In genomic region chr22:23580586-23581251, GRCh38 we compare ENCODE assay signal across 19 cellular contexts. TPM values are rescaled to one million over a fixed set of nuclear protein-coding genes. Genes with fewer than 3 reads are reported as not detected.
DNase-seq lines count a peak whose midpoint lies in the region; TF ChIP-seq lines count a peak whose summit lies in the region.
"Had no signal": no experiment of that assay in that cellular context is flagged by ENCODE, and none has a peak within 500 bp of the region (broad histone marks: within the 10 kb centered on the region; RNA-seq: fewer than 3 reads in every experiment).

No MANE protein-coding gene starts in this region.

- H3K27me3 Mint-ChIP-seq in activated T-helper 2 cell treated with anti-CD3 and anti-CD28 coated beads, Interferon-gamma antibody, Interleukin-2, Interleukin-4, amounts not matched to agents 10 μg/mL and 5 μg/mL and 100 μg/mL, durations not matched to agents 14 hours and 24 hours and 36 hours (ENCODE audit: low read depth), result peaks cover 8% of the 10 kb centered on the region

- H3K36me3 ChIP-seq in BLaER1 (peaks cover 38% of the 10 kb centered on the region), spleen (no peaks in the 10 kb centered on the region), ascending aorta (no peaks in the 10 kb centered on the region), mesendoderm (ENCODE audit: control insufficient read depth, insufficient read depth, low read length) (no peaks in the 10 kb centered on the region)
- H3K36me3 ChIP-seq: BE2C had no signal

- no peaks in the 10 kb centered on the region for H3K27me3 ChIP-seq in BLaER1
- peaks cover 0 to 53% (median 0%) of the 10 kb centered on the region in 7 donors for H3K27me3 ChIP-seq in spleen (replicated peaks in 1 of 7)
- H3K27me3 ChIP-seq in ascending aorta, result no peaks in the 10 kb centered on the region
- no peaks in the 10 kb centered on the region for H3K27me3 ChIP-seq in mesendoderm (ENCODE audit: insufficient read depth, low read length, poor library complexity)
- H3K27me3 ChIP-seq: BE2C had no signal

- no peaks in the 10 kb centered on the region for H3K9me3 ChIP-seq in BLaER1
- no peaks in the 10 kb centered on the region for H3K9me3 ChIP-seq in spleen
- H3K9me3 ChIP-seq in ascending aorta, result no peaks in the 10 kb centered on the region
- H3K9me3 ChIP-seq: BE2C, SK-N-SH had no signal

- no peak overlapping the region for H3K56ac ChIP-seq in mesendoderm (ENCODE audit: low read length)

- H3K4me1 Mint-ChIP-seq in activated T-helper 2 cell treated with anti-CD3 and anti-CD28 coated beads, Interferon-gamma antibody, Interleukin-2, Interleukin-4, amounts not matched to agents 10 μg/mL and 5 μg/mL and 100 μg/mL, durations not matched to agents 14 hours and 24 hours and 36 hours (ENCODE audit: low read depth), result peaks cover 15% of the 10 kb centered on the region
- H3K4me1 Mint-ChIP-seq: CD8-positive, alpha-beta memory T cell had no signal

- H3K4me3 ChIP-seq in BLaER1, result peak overlapping the region; percentile 71
- H3K4me3 ChIP-seq in NB4 (ENCODE audit: low read depth, low read length), result no peak overlapping the region
- no peak overlapping the region for H3K4me3 ChIP-seq in spleen
- H3K4me3 ChIP-seq in ascending aorta, result no peak overlapping the region
- no peak overlapping the region for H3K4me3 ChIP-seq in mesendoderm (ENCODE audit: low read length)

- H2BK5ac ChIP-seq in mesendoderm (ENCODE audit: low read length), result no peak overlapping the region

- H3K18ac ChIP-seq in mesendoderm (ENCODE audit: low read length), result no peak overlapping the region

- WGBS in spleen, 5 donors, result 26 to 42% (median 35%) methylated on average over 7 to 11 of the region's 11 CpGs
- no CpG with 5 or more reads among the region's 11 CpGs for WGBS in mesendoderm (ENCODE audit: extremely low coverage, insufficient coverage, low lambda C conversion rate)

- H3K4me3 Mint-ChIP-seq in activated T-helper 2 cell treated with anti-CD3 and anti-CD28 coated beads, Interferon-gamma antibody, Interleukin-2, Interleukin-4, amounts not matched to agents 10 μg/mL and 5 μg/mL and 100 μg/mL, durations not matched to agents 14 hours and 24 hours and 36 hours (ENCODE audit: low read depth), result peak overlapping the region; percentile 5
- H3K4me3 Mint-ChIP-seq: CD8-positive, alpha-beta memory T cell; HFFc6 had no signal

- DNase-seq in GF-D8 (lab: John Stamatoyannopoulos, UW) (peak; percentile 78), NB4 (ENCODE audit: low read depth) (peak; percentile 47), spleen (no peak), ascending aorta (ENCODE audit: low spot score in 2 of 2) (no peak), mesendoderm (no peak)
- DNase-seq in activated T-helper 2 cell treated with anti-CD3 and anti-CD28 coated beads, Interferon-gamma antibody, Interleukin-2, Interleukin-4, amounts not matched to agents 10 μg/mL and 5 μg/mL and 100 μg/mL, durations not matched to agents 14 hours and 24 hours and 36 hours (ENCODE audit: low spot score), result no peak
- DNase-seq in activated CD4-positive, CD25-positive, alpha-beta regulatory T cell treated with anti-CD3 and anti-CD28 coated beads, Interleukin-2, amount 50 U/mL, for 72 hours, result no peak
- DNase-seq: ACHN; BE2C; CD8-positive, alpha-beta memory T cell; HFFc6; NCI-H1105; NCI-H1694 treated with DMSO at 0.1 percent for 48 hours; NCI-H446; NCI-H748 treated with DMSO at 0.1 percent for 48 hours; SK-N-SH had no signal

- no peak for TF ChIP-seq POLR2A in NB4 (IDR thresholded peaks at IDR 0.05; ENCODE audit: extremely low read depth, insufficient read length)
- no peak for TF ChIP-seq POLR2A in spleen (IDR thresholded peaks at IDR 0.05)

- H3K9ac ChIP-seq in BLaER1 (peak overlapping the region; percentile 100), mesendoderm (ENCODE audit: low read length) (no peak overlapping the region)
- H3K9ac ChIP-seq: SK-N-SH had no signal

- intact Hi-C loops in activated T-helper 2 cell treated with anti-CD3 and anti-CD28 coated beads, Interferon-gamma antibody, Interleukin-2, Interleukin-4, amounts not matched to agents 10 μg/mL and 5 μg/mL and 100 μg/mL, durations not matched to agents 14 hours and 24 hours and 36 hours (cut with micrococcal nuclease), result no loop called here
- intact Hi-C loops in spleen (cut with DNase I; ENCODE audit: low total_unique reads) (no loop called here), ascending aorta (cut with DNase I) (no loop called here)

- no peak overlapping the region for H2AK5ac ChIP-seq in mesendoderm (ENCODE audit: low read length)

- H3K4me1 ChIP-seq in BLaER1 (peaks cover 23% of the 10 kb centered on the region), spleen (no peaks in the 10 kb centered on the region), ascending aorta (no peaks in the 10 kb centered on the region), mesendoderm (ENCODE audit: control insufficient read depth, low read depth, low read length) (no peaks in the 10 kb centered on the region)
- H3K4me1 ChIP-seq: BE2C had no signal

- no peaks in the 10 kb centered on the region for H4K20me1 ChIP-seq in BLaER1

- no peak overlapping the region for H4K5ac ChIP-seq in mesendoderm (ENCODE audit: low read length)

- TF ChIP-seq CTCF in NB4 (IDR thresholded peaks at IDR 0.05; ENCODE audit: low read depth, low read length) (no peak), spleen (IDR thresholded peaks at IDR 0.05 in 8 of 11, conservative IDR thresholded peaks at IDR 0.05 in 3 of 11) (no peak), ascending aorta (IDR thresholded peaks at IDR 0.05) (no peak)

- H3K23ac ChIP-seq in mesendoderm (ENCODE audit: low read length), result no peak overlapping the region

- H3K36me3 Mint-ChIP-seq in activated T-helper 2 cell treated with anti-CD3 and anti-CD28 coated beads, Interferon-gamma antibody, Interleukin-2, Interleukin-4, amounts not matched to agents 10 μg/mL and 5 μg/mL and 100 μg/mL, durations not matched to agents 14 hours and 24 hours and 36 hours (ENCODE audit: low read depth), result no peaks in the 10 kb centered on the region
- H3K36me3 Mint-ChIP-seq: CD8-positive, alpha-beta memory T cell had no signal

- no peak overlapping the region for H2BK120ac ChIP-seq in mesendoderm (ENCODE audit: low read depth, low read length)

- no peak overlapping the region for H4K8ac ChIP-seq in mesendoderm (ENCODE audit: low read depth, low read length)

- H3K4ac ChIP-seq in mesendoderm (ENCODE audit: low read depth, low read length), result no peak overlapping the region

- peak overlapping the region; percentile 100 for H3K4me2 ChIP-seq in BLaER1
- H3K4me2 ChIP-seq in mesendoderm (ENCODE audit: low read length), result no peak overlapping the region
- H3K4me2 ChIP-seq: SK-N-SH had no signal

- H3K79me2 ChIP-seq in mesendoderm (ENCODE audit: control insufficient read depth, insufficient read depth, low read length), result no peaks in the 10 kb centered on the region

- H3K27ac Mint-ChIP-seq in activated T-helper 2 cell treated with anti-CD3 and anti-CD28 coated beads, Interferon-gamma antibody, Interleukin-2, Interleukin-4, amounts not matched to agents 10 μg/mL and 5 μg/mL and 100 μg/mL, durations not matched to agents 14 hours and 24 hours and 36 hours, result peak overlapping the region; percentile 28
- H3K27ac Mint-ChIP-seq: CD8-positive, alpha-beta memory T cell; HFFc6 had no signal

- H2BK15ac ChIP-seq in mesendoderm (replicated peaks; ENCODE audit: low read depth), result no peak overlapping the region

- H3K9me3 Mint-ChIP-seq in activated T-helper 2 cell treated with anti-CD3 and anti-CD28 coated beads, Interferon-gamma antibody, Interleukin-2, Interleukin-4, amounts not matched to agents 10 μg/mL and 5 μg/mL and 100 μg/mL, durations not matched to agents 14 hours and 24 hours and 36 hours, result no peaks in the 10 kb centered on the region
- H3K9me3 Mint-ChIP-seq: CD8-positive, alpha-beta memory T cell; HFFc6 had no signal

- H3K27ac ChIP-seq in BLaER1 (peak overlapping the region; percentile 100), spleen (no peak overlapping the region), ascending aorta (no peak overlapping the region), mesendoderm (ENCODE audit: low read depth, low read length) (no peak overlapping the region)

- H3K79me1 ChIP-seq in mesendoderm (ENCODE audit: low read length), result no peaks in the 10 kb centered on the region

RNA-seq across cellular contexts. Expression of gene IGLL1, which starts 0.6 kb away (rescaled TPM):
- 0.21 TPM in 1 of 2 replicates, not detected in the other for total RNA-seq in activated T-helper 2 cell treated with anti-CD3 and anti-CD28 coated beads, Interferon-gamma antibody, Interleukin-2, Interleukin-4, amounts not matched to agents 10 μg/mL and 5 μg/mL and 100 μg/mL, durations not matched to agents 14 hours and 24 hours and 36 hours
- total RNA-seq in spleen, result not detected
- polyA plus RNA-seq in spleen, result under 1 TPM in 1 of 3 donors, not detected in 2; 0.26 TPM
- total RNA-seq in ascending aorta, result not detected
- not detected for polyA plus RNA-seq in mesendoderm (2013, experiment 1 of 2)
- polyA plus RNA-seq in mesendoderm (2013, experiment 2 of 2), result not detected
- total RNA-seq: CD8-positive, alpha-beta memory T cell; H1; HepG2; HFFc6 had no signal
- polyA plus RNA-seq: CD8-positive, alpha-beta memory T cell; H1; HepG2; SK-N-SH had no signal

RNA-seq across cellular contexts. Expression of gene DRICH1, which starts 51.4 kb away (rescaled TPM):
- total RNA-seq in activated T-helper 2 cell treated with anti-CD3 and anti-CD28 coated beads, Interferon-gamma antibody, Interleukin-2, Interleukin-4, amounts not matched to agents 10 μg/mL and 5 μg/mL and 100 μg/mL, durations not matched to agents 14 hours and 24 hours and 36 hours, result 0.50 and 0.57 TPM in 2 replicates
- total RNA-seq in spleen (1 to 10 TPM in 3 of 7 donors, under 1 TPM in 1, not detected in 3; 0.44 to 2.5 (median 2.2) TPM), ascending aorta (not detected)
- polyA plus RNA-seq in spleen, result 1 to 10 TPM in 2 of 3 donors, under 1 TPM in 1; 0.29 to 2.2 (median 1.6) TPM
- 0.04 TPM for polyA plus RNA-seq in mesendoderm (2013, experiment 1 of 2)
- polyA plus RNA-seq in mesendoderm (2013, experiment 2 of 2), result 0.04 TPM
- polyA plus RNA-seq: CD8-positive, alpha-beta memory T cell had no signal

Comparison
In these comparisons a context has a peak if more than half of its experiments do, and no peak if none do; other contexts are left out.
1. DNase-seq: peak in GF-D8 (single experiment) and NB4 (single experiment); none in activated T-helper 2 cell treated with anti-CD3 and anti-CD28 coated beads, Interferon-gamma antibody, Interleukin-2, Interleukin-4, amounts not matched to agents 10 μg/mL and 5 μg/mL and 100 μg/mL, durations not matched to agents 14 hours and 24 hours and 36 hours (single experiment), spleen (single experiment), ascending aorta (0 of 2), activated CD4-positive, CD25-positive, alpha-beta regulatory T cell treated with anti-CD3 and anti-CD28 coated beads, Interleukin-2, amount 50 U/mL, for 72 hours (single experiment) and mesendoderm (single experiment).